ENCODE assay signal across 1 cellular context in genomic region chr2:191023235-191023679, GRCh38.
TF ChIP-seq lines count a peak whose summit lies in the region.

No MANE protein-coding gene starts in this region.

TF ChIP-seq in IMR-90, 13 proteins besides CTCF, POLR2A, EP300 and RAD21:
- TF ChIP-seq SMC3 (IDR thresholded peaks at IDR 0.05; ENCODE audit: low read depth, low read length) (no peak), MAZ (IDR thresholded peaks at IDR 0.05; ENCODE audit: borderline replicate concordance, low read depth, low read length) (no peak), RCOR1 (IDR thresholded peaks at IDR 0.05; ENCODE audit: insufficient replicate concordance, low read length) (no peak), BHLHE40 (IDR thresholded peaks at IDR 0.05; ENCODE audit: low read depth, low read length) (no peak), RFX5 (IDR thresholded peaks at IDR 0.05; ENCODE audit: low read depth, low read length) (no peak), USF2 (IDR thresholded peaks at IDR 0.05; ENCODE audit: low read depth, low read length) (no peak)
